ENCODE assay signal across 8 cellular contexts in genomic region chr12:121839106-121839992, GRCh38. TPM values are rescaled to one million over a fixed set of nuclear protein-coding genes. Genes with fewer than 3 reads are reported as not detected.
DNase-seq lines count a peak whose midpoint lies in the region; ATAC-seq, FAIRE-seq and TF ChIP-seq lines count a peak whose summit lies in the region.

No MANE protein-coding gene starts in this region.

- no peaks in the 10 kb centered on the region for H3K36me3 ChIP-seq in endothelial cell of umbilical vein (ENCODE audit: control insufficient read depth in 2 of 2, extremely low read depth in 1 of 2, insufficient read depth in 2 of 2, low read length in 2 of 2)

- H2AFZ ChIP-seq in endothelial cell of umbilical vein (ENCODE audit: low read depth, low read length), result peak overlapping the region; percentile 90

- H3K4me1 ChIP-seq in endothelial cell of umbilical vein (ENCODE audit: control insufficient read depth, extremely low read depth, insufficient read depth, low read length), result peaks cover 2% of the 10 kb centered on the region

- H3K27me3 ChIP-seq in endothelial cell of umbilical vein (ENCODE audit: control insufficient read depth in 2 of 2, insufficient read depth in 2 of 2, low read length in 2 of 2), result no peaks in the 10 kb centered on the region

- no peaks in the 10 kb centered on the region for H4K20me1 ChIP-seq in endothelial cell of umbilical vein (replicated peaks; ENCODE audit: control insufficient read depth, extremely low read depth, insufficient read depth, low read length)

- POLR2A ChIA-PET in endothelial cell of umbilical vein (lab: Charles Lee), result interaction anchor here (0.9 kb wide), 1 partner anchor 37 kb away, joined by 6 read pairs; no protein-coding TSS in a partner anchor

- ATAC-seq in GM21360 (IDR thresholded peaks at IDR 0.05; ENCODE audit: unreplicated experiment), result peak; percentile 95

- H3K9me1 ChIP-seq in endothelial cell of umbilical vein (replicated peaks; ENCODE audit: control insufficient read depth, extremely low read depth, insufficient read depth, low read length), result no peaks in the 10 kb centered on the region

- FAIRE-seq in endothelial cell of umbilical vein (lab: Jason Lieb, UNC), result peak; percentile 98

- BruUV-seq in endothelial cell of umbilical vein (replicated peaks; lab: Mats Ljungman, UMichigan), result no TSS peak

- H3K27ac ChIP-seq in endothelial cell of umbilical vein (ENCODE audit: insufficient read depth, low read depth, low read length), result no peak overlapping the region

- TF ChIP-seq POLR2A in endothelial cell of umbilical vein (IDR thresholded peaks at IDR 0.05; ENCODE audit: low read depth, low read length), result peak; percentile 26

- CTCF ChIA-PET in endothelial cell of umbilical vein (lab: Charles Lee), result interaction anchor here (0.6 to 6.2 kb wide), 5 partner anchors 23 to 287 kb away, joined by 3 to 73 read pairs (median 3); partner anchors contain the start of genes PSMD9 and RHOF

- DNase-seq in COR-L47 (lab: John Stamatoyannopoulos, UW), result peak; percentile 98
- peak; percentile 93 for DNase-seq in HT1080 (ENCODE audit: low read depth)
- DNase-seq in NOMO-1 treated with dmso at 0.1 percent for 144 hours (lab: John Stamatoyannopoulos, UW; ENCODE audit: unreplicated experiment), result peak; percentile 99
- DNase-seq in activated CD8-positive, alpha-beta memory T cell treated with anti-CD3 and anti-CD28 coated beads, Interleukin-2, amount 50 U/mL, for 4 hours, result peak; percentile 100
- DNase-seq in endothelial cell of umbilical vein (ENCODE audit: low read depth, low spot score), result peak; percentile 99
- DNase-seq in middle frontal gyrus (ENCODE audit: extremely low spot score, low spot score), result peak; percentile 84
- peak; percentile 99 to 100 for DNase-seq in stimulated activated CD8-positive, alpha-beta memory T cell treated with anti-CD3 and anti-CD28 coated beads, Interleukin-2, amount 100 ng/mL, for 1 hour (ENCODE audit: low read depth in 2 of 2)

- no peaks in the 10 kb centered on the region for H3K79me2 ChIP-seq in endothelial cell of umbilical vein (ENCODE audit: control insufficient read depth, insufficient read depth, low read length)

- H3K9ac ChIP-seq in endothelial cell of umbilical vein (replicated peaks; ENCODE audit: extremely low read depth, insufficient read depth, low read length), result peak overlapping the region; percentile 44

- intact Hi-C loops in endothelial cell of umbilical vein (cut with micrococcal nuclease), result loop anchor here (1.0 to 2.0 kb wide), 2 partner anchors 45 to 49 kb away; partner anchors contain the start of gene PSMD9

- TF ChIP-seq CTCF in endothelial cell of umbilical vein (IDR thresholded peaks at IDR 0.05; ENCODE audit: extremely low read depth in 1 of 2, insufficient read depth in 1 of 2, low read depth in 1 of 2, low read length in 2 of 2), result peak; percentile 38 to 63

- no peaks in the 10 kb centered on the region for H3K9me3 ChIP-seq in endothelial cell of umbilical vein (replicated peaks; ENCODE audit: control insufficient read depth, insufficient read depth, low read length)

- peak overlapping the region; percentile 77 for H3K4me2 ChIP-seq in endothelial cell of umbilical vein (ENCODE audit: insufficient read depth, low read length)

- H3K4me3 ChIP-seq in endothelial cell of umbilical vein (replicated peaks in 1 of 3; ENCODE audit: insufficient read depth in 1 of 3, low read depth in 1 of 3, low read length in 3 of 3), result peak overlapping the region; percentile 47 to 56 (median 53)

- dilution Hi-C loops in endothelial cell of umbilical vein (cut with MboI; ENCODE audit: extremely low pct_ligation_motif_present, low sequenced_read_pairs), result no loop called here

TF ChIP-seq in endothelial cell of umbilical vein, 7 proteins besides CTCF, POLR2A, EP300 and RAD21:
- peak; percentile 26 for TF ChIP-seq POLR2AphosphoS5 (IDR thresholded peaks at IDR 0.05; ENCODE audit: insufficient read depth, low read depth, low read length)
- TF ChIP-seq, protein P1, sequence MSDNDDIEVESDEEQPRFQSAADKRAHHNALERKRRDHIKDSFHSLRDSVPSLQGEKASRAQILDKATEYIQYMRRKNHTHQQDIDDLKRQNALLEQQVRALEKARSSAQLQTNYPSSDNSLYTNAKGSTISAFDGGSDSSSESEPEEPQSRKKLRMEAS (IDR thresholded peaks at IDR 0.05; ENCODE audit: insufficient read depth, insufficient read length), result no peak

RNA-seq across cellular contexts. Expression of gene HPD, which starts 19.3 kb away (rescaled TPM):
- total RNA-seq in HT1080 (2014; rRNA removed; shearing (Covaris generic)), result 0.47 TPM in 1 of 2 replicates, not detected in the other
- not detected in 2 replicates for polyA plus RNA-seq in HT1080 (2015; cell fraction: cytosol; rRNA removed)
- polyA plus RNA-seq in HT1080 (2015; cell fraction: nucleus; rRNA removed), result not detected in 2 replicates
- total RNA-seq in endothelial cell of umbilical vein, result not detected in 2 replicates
- polyA plus RNA-seq in endothelial cell of umbilical vein, result not detected in 2 replicates
- polyA plus RNA-seq in endothelial cell of umbilical vein (2011; cell fraction: cytosol; rRNA removed), result not detected in 2 replicates
- not detected in 2 replicates for polyA plus RNA-seq in endothelial cell of umbilical vein (2011; cell fraction: nucleus; rRNA removed)
- polyA plus RNA-seq in endothelial cell of umbilical vein (2012), result not detected in 2 replicates
- not detected in 2 replicates for polyA minus RNA-seq in endothelial cell of umbilical vein
- 3.2 TPM for polyA minus RNA-seq in endothelial cell of umbilical vein (2011; cell fraction: cytosol; rRNA and poly(A)+ RNA removed)
- not detected in 2 replicates for polyA minus RNA-seq in endothelial cell of umbilical vein (2011; cell fraction: nucleus; rRNA and poly(A)+ RNA removed)

RNA-seq across cellular contexts. Expression of gene SETD1B, which starts 35.5 kb away (rescaled TPM):
- 2.8 and 5.0 TPM in 2 replicates for total RNA-seq in HT1080 (2014; rRNA removed; shearing (Covaris generic))
- 5.2 and 5.4 TPM in 2 replicates for polyA plus RNA-seq in HT1080 (2015; cell fraction: cytosol; rRNA removed)
- 11.5 and 12.0 TPM in 2 replicates for polyA plus RNA-seq in HT1080 (2015; cell fraction: nucleus; rRNA removed)
- total RNA-seq in endothelial cell of umbilical vein, result 27.0 and 28.1 TPM in 2 replicates
- 2.3 and 2.6 TPM in 2 replicates for polyA plus RNA-seq in endothelial cell of umbilical vein
- polyA plus RNA-seq in endothelial cell of umbilical vein (2011; cell fraction: cytosol; rRNA removed), result 3.2 TPM in 2 replicates
- 6.7 and 7.0 TPM in 2 replicates for polyA plus RNA-seq in endothelial cell of umbilical vein (2011; cell fraction: nucleus; rRNA removed)
- polyA plus RNA-seq in endothelial cell of umbilical vein (2012), result 8.4 and 9.7 TPM in 2 replicates
- 3.3 and 4.1 TPM in 2 replicates for polyA minus RNA-seq in endothelial cell of umbilical vein
- polyA minus RNA-seq in endothelial cell of umbilical vein (2011; cell fraction: cytosol; rRNA and poly(A)+ RNA removed), result 8.3 TPM
- 3.2 and 7.0 TPM in 2 replicates for polyA minus RNA-seq in endothelial cell of umbilical vein (2011; cell fraction: nucleus; rRNA and poly(A)+ RNA removed)

RNA-seq across cellular contexts. Expression of gene RHOF, which starts 45.9 kb away (rescaled TPM):
- total RNA-seq in HT1080 (2014; rRNA removed; shearing (Covaris generic)), result 31.4 and 39.9 TPM in 2 replicates
- 45.1 and 53.0 TPM in 2 replicates for polyA plus RNA-seq in HT1080 (2015; cell fraction: cytosol; rRNA removed)
- 29.1 and 33.7 TPM in 2 replicates for polyA plus RNA-seq in HT1080 (2015; cell fraction: nucleus; rRNA removed)
- total RNA-seq in endothelial cell of umbilical vein, result 22.2 and 22.3 TPM in 2 replicates
- 9.3 and 12.0 TPM in 2 replicates for polyA plus RNA-seq in endothelial cell of umbilical vein
- 4.9 and 5.7 TPM in 2 replicates for polyA plus RNA-seq in endothelial cell of umbilical vein (2011; cell fraction: cytosol; rRNA removed)
- polyA plus RNA-seq in endothelial cell of umbilical vein (2011; cell fraction: nucleus; rRNA removed), result 35.7 and 45.9 TPM in 2 replicates
- polyA plus RNA-seq in endothelial cell of umbilical vein (2012), result 7.8 and 15.5 TPM in 2 replicates
- polyA minus RNA-seq in endothelial cell of umbilical vein, result 9.0 and 9.7 TPM in 2 replicates
- polyA minus RNA-seq in endothelial cell of umbilical vein (2011; cell fraction: cytosol; rRNA and poly(A)+ RNA removed), result 146 TPM
- 36.3 and 41.7 TPM in 2 replicates for polyA minus RNA-seq in endothelial cell of umbilical vein (2011; cell fraction: nucleus; rRNA and poly(A)+ RNA removed)

RNA-seq across cellular contexts. Expression of gene PSMD9, which starts 49.2 kb away (rescaled TPM):
- 162 and 183 TPM in 2 replicates for total RNA-seq in HT1080 (2014; rRNA removed; shearing (Covaris generic))
- 67.8 and 89.7 TPM in 2 replicates for polyA plus RNA-seq in HT1080 (2015; cell fraction: cytosol; rRNA removed)
- polyA plus RNA-seq in HT1080 (2015; cell fraction: nucleus; rRNA removed), result 44.5 and 48.5 TPM in 2 replicates
- 64.6 and 69.2 TPM in 2 replicates for total RNA-seq in endothelial cell of umbilical vein
- 89.9 and 118 TPM in 2 replicates for polyA plus RNA-seq in endothelial cell of umbilical vein
- polyA plus RNA-seq in endothelial cell of umbilical vein (2011; cell fraction: cytosol; rRNA removed), result 112 and 135 TPM in 2 replicates
- polyA plus RNA-seq in endothelial cell of umbilical vein (2011; cell fraction: nucleus; rRNA removed), result 60.5 and 68.8 TPM in 2 replicates
- 59.7 and 77.2 TPM in 2 replicates for polyA plus RNA-seq in endothelial cell of umbilical vein (2012)
- polyA minus RNA-seq in endothelial cell of umbilical vein, result 57.3 and 58.4 TPM in 2 replicates
- 35.3 TPM for polyA minus RNA-seq in endothelial cell of umbilical vein (2011; cell fraction: cytosol; rRNA and poly(A)+ RNA removed)
- 20.8 and 27.4 TPM in 2 replicates for polyA minus RNA-seq in endothelial cell of umbilical vein (2011; cell fraction: nucleus; rRNA and poly(A)+ RNA removed)
